Comparison of ENCODE assay signal across 1 cellular context in genomic region chr1:154878371-154879355, GRCh38.
TF ChIP-seq lines count a peak whose summit lies in the region.

No MANE protein-coding gene starts in this region.

TF ChIP-seq in HepG2, 621 proteins besides CTCF, POLR2A, EP300 and RAD21 (continued from another document and continues in another):
- TF ChIP-seq PATZ1 (CRISPR knock-in tag; IDR thresholded peaks at IDR 0.05) (peak; percentile 71), POLR2AphosphoS5 (IDR thresholded peaks at IDR 0.05; ENCODE audit: low read depth, low read length) (no peak), EED (CRISPR knock-in tag; IDR thresholded peaks at IDR 0.05) (no peak), TEAD3 (CRISPR knock-in tag; optimal IDR thresholded peaks at IDR 0.05; ENCODE audit: borderline replicate concordance) (peak; percentile 67), ZNF619 (CRISPR knock-in tag; IDR thresholded peaks at IDR 0.05) (0 out of 2 replicates have a peak, but pooled peaks have one; percentile 58), ZNF776 (CRISPR knock-in tag; IDR thresholded peaks at IDR 0.05) (no peak), ZNF777 (CRISPR knock-in tag; IDR thresholded peaks at IDR 0.05) (no peak), PBX2 (CRISPR knock-in tag; IDR thresholded peaks at IDR 0.05) (no peak), ZNF639 (CRISPR knock-in tag; conservative IDR thresholded peaks at IDR 0.05) (no peak), ZNF572 (CRISPR knock-in tag; IDR thresholded peaks at IDR 0.05) (peak; percentile 57; the same call in 1 of the 2 replicates), ZNF746 (CRISPR knock-in tag; IDR thresholded peaks at IDR 0.05) (0 out of 2 replicates have a peak, but pooled peaks have one; percentile 16), ZNF292 (CRISPR knock-in tag; IDR thresholded peaks at IDR 0.05; ENCODE audit: borderline replicate concordance, low read depth) (0 out of 2 replicates have a peak, but pooled peaks have one; percentile 45), ZNF563 (CRISPR knock-in tag; IDR thresholded peaks at IDR 0.05) (no peak), FOXA3 (CRISPR knock-in tag; IDR thresholded peaks at IDR 0.05) (no peak), ZFP41 (CRISPR knock-in tag; IDR thresholded peaks at IDR 0.05; ENCODE audit: borderline replicate concordance) (no peak), ZNF562 (CRISPR knock-in tag; IDR thresholded peaks at IDR 0.05; ENCODE audit: borderline replicate concordance) (no peak), HNF4G (IDR thresholded peaks at IDR 0.05; ENCODE audit: borderline replicate concordance, low read depth, low read length) (no peak), HNF4G (CRISPR knock-in tag; IDR thresholded peaks at IDR 0.05; ENCODE audit: borderline replicate concordance, low read depth) (no peak), EEA1 (CRISPR knock-in tag; IDR thresholded peaks at IDR 0.05; ENCODE audit: borderline replicate concordance) (no peak), LRRFIP1 (CRISPR knock-in tag; conservative IDR thresholded peaks at IDR 0.05) (no peak), MAZ (IDR thresholded peaks at IDR 0.05; ENCODE audit: borderline replicate concordance, low read depth, low read length) (peak; percentile 71; the same call in 1 of the 2 replicates), MAZ (CRISPR knock-in tag; IDR thresholded peaks at IDR 0.05; ENCODE audit: low read depth) (peak; percentile 68), CAMTA2 (CRISPR knock-in tag; IDR thresholded peaks at IDR 0.05; ENCODE audit: borderline replicate concordance) (no peak), TRIM22 (IDR thresholded peaks at IDR 0.05) (no peak), KLF12 (CRISPR knock-in tag; IDR thresholded peaks at IDR 0.05; ENCODE audit: borderline replicate concordance) (peak; percentile 49; the same call in 1 of the 2 replicates), SSRP1 (CRISPR knock-in tag; IDR thresholded peaks at IDR 0.05) (no peak), ZNF691 (CRISPR knock-in tag; IDR thresholded peaks at IDR 0.05; ENCODE audit: borderline replicate concordance, low read depth) (peak; percentile 87; the same call in 1 of the 2 replicates), ZNF251 (CRISPR knock-in tag; IDR thresholded peaks at IDR 0.05) (no peak), ZMYM2 (CRISPR knock-in tag; IDR thresholded peaks at IDR 0.05) (no peak), ARID3A (IDR thresholded peaks at IDR 0.05; ENCODE audit: low read depth, low read length) (no peak), IRF9 (CRISPR knock-in tag; IDR thresholded peaks at IDR 0.05; ENCODE audit: borderline replicate concordance) (peak; percentile 72; the same call in 1 of the 2 replicates), ZHX1 (CRISPR knock-in tag; IDR thresholded peaks at IDR 0.05; ENCODE audit: low read depth) (0 out of 2 replicates have a peak, but pooled peaks have one; percentile 23), LCORL (IDR thresholded peaks at IDR 0.05) (no peak), LCORL (CRISPR knock-in tag; IDR thresholded peaks at IDR 0.05) (no peak), RARA (CRISPR knock-in tag; IDR thresholded peaks at IDR 0.05) (peak; percentile 11; the same call in 1 of the 2 replicates), TCF7L2 (IDR thresholded peaks at IDR 0.05; ENCODE audit: low read depth, low read length) (no peak), ZNF891 (CRISPR knock-in tag; IDR thresholded peaks at IDR 0.05) (peak; percentile 74), PLRG1 (conservative IDR thresholded peaks at IDR 0.05) (no peak), ZSCAN21 (CRISPR knock-in tag; IDR thresholded peaks at IDR 0.05; ENCODE audit: borderline replicate concordance) (peak; percentile 72; the same call in 1 of the 2 replicates), YY1 (IDR thresholded peaks at IDR 0.05; ENCODE audit: insufficient read depth, insufficient replicate concordance, low read depth, low read length) (peak; percentile 31), MLLT10 (CRISPR knock-in tag; IDR thresholded peaks at IDR 0.05) (no peak), FUBP1 (CRISPR knock-in tag; IDR thresholded peaks at IDR 0.05; ENCODE audit: borderline replicate concordance) (no peak), IKZF1 (IDR thresholded peaks at IDR 0.05) (no peak), ZNF674 (CRISPR knock-in tag; IDR thresholded peaks at IDR 0.05; ENCODE audit: low read depth) (no peak), ZFY (CRISPR knock-in tag; IDR thresholded peaks at IDR 0.05) (peak; percentile 16; the same call in 1 of the 2 replicates), HMG20A (CRISPR knock-in tag; IDR thresholded peaks at IDR 0.05; ENCODE audit: borderline replicate concordance) (no peak), NFYB (CRISPR knock-in tag; IDR thresholded peaks at IDR 0.05) (no peak), SPEN (CRISPR knock-in tag; IDR thresholded peaks at IDR 0.05; ENCODE audit: low read depth) (peak; percentile 45; the same call in 1 of the 2 replicates), SRF (IDR thresholded peaks at IDR 0.05; ENCODE audit: low read depth, low read length) (no peak), GABPB1 (CRISPR knock-in tag; IDR thresholded peaks at IDR 0.05) (peak; percentile 27; the same call in 1 of the 2 replicates), CENPT (CRISPR knock-in tag; IDR thresholded peaks at IDR 0.05; ENCODE audit: low read depth) (no peak), RCOR2 (CRISPR knock-in tag; IDR thresholded peaks at IDR 0.05) (no peak)
